Comparison of ENCODE assay signal across 16 cellular contexts in genomic region chr16:68866933-68867332, GRCh38. TPM values are rescaled to one million over a fixed set of nuclear protein-coding genes. Genes with fewer than 3 reads are reported as not detected.
DNase-seq lines count a peak whose midpoint lies in the region; ATAC-seq and TF ChIP-seq lines count a peak whose summit lies in the region.
"Had no signal": no experiment of that assay in that cellular context is flagged by ENCODE, and none has a peak within 500 bp of the region (broad histone marks: within the 10 kb centered on the region; RNA-seq: fewer than 3 reads in every experiment).

No MANE protein-coding gene starts in this region.

- no peaks in the 10 kb centered on the region for H3K79me2 ChIP-seq in PC-3 (ENCODE audit: low read length)

- BruUV-seq in PC-3 (replicated peaks; lab: Mats Ljungman, UMichigan) = no TSS peak

- H3K27ac ChIP-seq in adrenal gland = no peak overlapping the region
- H3K27ac ChIP-seq in PC-3 (ENCODE audit: low read length) = no peak overlapping the region
- H3K27ac ChIP-seq: GM23248, SJCRH30 had no signal

- H3K4me3 Mint-ChIP-seq in activated B cell treated with CpG ODN at 0.5 μM for 24 hours = no peak overlapping the region
- H3K4me3 Mint-ChIP-seq: T-helper 17 cell had no signal

- 92 to 98% (median 97%) methylated on average over 6 of the region's 6 CpGs for WGBS in adrenal gland, 4 donors

- CTCF ChIA-PET in activated B cell treated with CpG ODN at 0.5 μM for 24 hours (lab: Charles Lee) (no interaction called here), PC-3 (lab: Charles Lee) (no interaction called here)

- H3K9ac ChIP-seq in PC-3 (ENCODE audit: low read length) = no peak overlapping the region
- H3K9ac ChIP-seq: GM23248 had no signal

- H3K27ac Mint-ChIP-seq in activated B cell treated with CpG ODN at 0.5 μM for 24 hours = no peak overlapping the region
- H3K27ac Mint-ChIP-seq: T-helper 17 cell had no signal

- intact Hi-C loops in activated B cell treated with CpG ODN at 0.5 μM for 24 hours (cut with micrococcal nuclease) = no loop called here
- intact Hi-C loops in adrenal gland (cut with DNase I) = no loop called here
- intact Hi-C loops in PC-3 (cut with micrococcal nuclease) = no loop called here

- no peak overlapping the region for H3K4me2 ChIP-seq in PC-3 (ENCODE audit: low read length)

- peaks cover 63% of the 10 kb centered on the region for H3K36me3 Mint-ChIP-seq in activated B cell treated with CpG ODN at 0.5 μM for 24 hours (ENCODE audit: low read depth)

- no peaks in the 10 kb centered on the region for H3K9me3 Mint-ChIP-seq in activated B cell treated with CpG ODN at 0.5 μM for 24 hours

- DNase-seq in NCI-H146 treated with DMSO at 0.1 percent for 48 hours (lab: John Stamatoyannopoulos, UW; ENCODE audit: unreplicated experiment) = peak; percentile 26
- DNase-seq in activated B cell treated with CpG ODN at 0.5 μM for 24 hours = no peak
- no peak for DNase-seq in adrenal gland
- no peak for DNase-seq in PC-3
- DNase-seq: COR-L47, EL, GM23248, NCI-H2081, NCI-H510A treated with DMSO at 0.1 percent for 48 hours, OCI-M1, RPMI8226, SJCRH30, T-helper 17 cell had no signal

- no peak overlapping the region for H2AFZ ChIP-seq in PC-3 (ENCODE audit: low read length)
- H2AFZ ChIP-seq: GM23248 had no signal

- POLR2A ChIA-PET in activated B cell treated with CpG ODN at 0.5 μM for 24 hours (lab: Charles Lee) = no interaction called here
- POLR2A ChIA-PET in PC-3 (lab: Charles Lee; ENCODE audit: unreplicated experiment) = no interaction called here

- H3K9me2 ChIP-seq in PC-3 (replicated peaks; ENCODE audit: low read length) = no peaks in the 10 kb centered on the region

- peaks cover 10% of the 10 kb centered on the region for H3K4me1 Mint-ChIP-seq in activated B cell treated with CpG ODN at 0.5 μM for 24 hours

- no peak for TF ChIP-seq POLR2A in adrenal gland (IDR thresholded peaks at IDR 0.05)

- H3K27me3 Mint-ChIP-seq in activated B cell treated with CpG ODN at 0.5 μM for 24 hours = no peaks in the 10 kb centered on the region
- H3K27me3 Mint-ChIP-seq: T-helper 17 cell had no signal

- H3K36me3 ChIP-seq in adrenal gland (replicated peaks in 1 of 2) = peaks cover 0 to 12% of the 10 kb centered on the region in 2 donors
- H3K36me3 ChIP-seq in PC-3 (ENCODE audit: low read depth, low read length) = no peaks in the 10 kb centered on the region
- H3K36me3 ChIP-seq: SJCRH30 had no signal

- H3K4me3 ChIP-seq in adrenal gland (no peak overlapping the region), PC-3 (ENCODE audit: low read length) (no peak overlapping the region)
- H3K4me3 ChIP-seq: GM23248, SJCRH30 had no signal

- H3F3A ChIP-seq in PC-3 (ENCODE audit: low read length, unreplicated experiment) = no peaks in the 10 kb centered on the region

- peak; percentile 73 for ATAC-seq in GM18498 (IDR thresholded peaks at IDR 0.05; ENCODE audit: unreplicated experiment)
- peak; percentile 84 for ATAC-seq in GM18867 (IDR thresholded peaks at IDR 0.05; ENCODE audit: unreplicated experiment)
- peak; percentile 40 for ATAC-seq in activated B cell treated with CpG ODN at 0.5 μM for 24 hours (ENCODE audit: low read depth)
- no peak for ATAC-seq in HG02763 (IDR thresholded peaks at IDR 0.05; ENCODE audit: unreplicated experiment)
- no peak for ATAC-seq in PC-3
- ATAC-seq: T-helper 17 cell had no signal

- no peaks in the 10 kb centered on the region for H3K9me3 ChIP-seq in adrenal gland (replicated peaks in 1 of 3)
- no peaks in the 10 kb centered on the region for H3K9me3 ChIP-seq in PC-3 (ENCODE audit: low read length)
- H3K9me3 ChIP-seq: SJCRH30 had no signal

- no peak for TF ChIP-seq CTCF in activated B cell treated with CpG ODN at 0.5 μM for 24 hours (IDR thresholded peaks at IDR 0.05)
- no peak for TF ChIP-seq CTCF in adrenal gland (IDR thresholded peaks at IDR 0.05)
- no peak for TF ChIP-seq CTCF in PC-3 (conservative IDR thresholded peaks at IDR 0.05; ENCODE audit: low read depth, low read length)

- H3K4me1 ChIP-seq in adrenal gland (replicated peaks in 1 of 2) (no peaks in the 10 kb centered on the region), PC-3 (ENCODE audit: insufficient read depth, low read length) (no peaks in the 10 kb centered on the region)
- H3K4me1 ChIP-seq: SJCRH30 had no signal

- H4K20me1 ChIP-seq in PC-3 (ENCODE audit: low read length) = no peaks in the 10 kb centered on the region

- H3K27me3 ChIP-seq in adrenal gland = no peaks in the 10 kb centered on the region
- no peaks in the 10 kb centered on the region for H3K27me3 ChIP-seq in PC-3 (ENCODE audit: low read length)
- H3K27me3 ChIP-seq: SJCRH30 had no signal

RNA-seq across cellular contexts. Expression of gene TANGO6, which starts 23.6 kb away (rescaled TPM):
- 32.1 and 39.4 TPM in 2 replicates for total RNA-seq in activated B cell treated with CpG ODN at 0.5 μM for 24 hours
- total RNA-seq in adrenal gland = 10 to 100 TPM in 7 of 8 donors, 1 to 10 TPM in 1; 9.5 to 17.9 (median 13.5) TPM
- polyA plus RNA-seq in adrenal gland = 1 to 10 TPM; 1.9 to 7.8 (median 2.3) TPM
- 9.4 and 17.7 TPM in 2 replicates for total RNA-seq in PC-3 (2014; rRNA removed)

Comparison
In these comparisons a context has a peak if more than half of its experiments do, and no peak if none do; other contexts are left out.
1. ATAC-seq: peak in GM18498 (single experiment), GM18867 (single experiment) and activated B cell treated with CpG ODN at 0.5 μM for 24 hours (single experiment); none in HG02763 (single experiment) and PC-3 (single experiment).